In the genomic region with DNA sequence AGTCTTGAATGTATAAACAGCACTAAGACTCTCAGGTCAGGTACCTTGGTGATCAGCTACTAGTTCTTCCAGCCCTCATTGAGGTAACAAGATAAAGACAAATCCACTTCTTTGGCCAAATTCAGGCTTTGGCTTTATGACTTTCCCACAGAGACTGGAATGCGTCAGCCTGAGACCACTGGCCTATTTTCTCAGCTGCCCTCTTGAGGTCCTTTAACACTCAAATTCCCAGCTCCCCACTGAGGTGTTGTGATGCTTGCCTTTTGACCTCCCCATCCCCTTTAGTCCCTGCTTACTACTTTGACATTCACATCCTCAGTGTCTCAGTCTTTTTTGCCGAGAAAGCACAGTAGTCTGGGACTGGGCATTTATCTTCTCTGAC, we compare ENCODE assay signal across 1 cellular context.
TF ChIP-seq lines count a peak whose summit lies in the region.

No MANE protein-coding gene starts in this region.

TF ChIP-seq in HCT116, 20 proteins besides CTCF, POLR2A, EP300 and RAD21 (continued from another document):
- TF ChIP-seq, protein P1, sequence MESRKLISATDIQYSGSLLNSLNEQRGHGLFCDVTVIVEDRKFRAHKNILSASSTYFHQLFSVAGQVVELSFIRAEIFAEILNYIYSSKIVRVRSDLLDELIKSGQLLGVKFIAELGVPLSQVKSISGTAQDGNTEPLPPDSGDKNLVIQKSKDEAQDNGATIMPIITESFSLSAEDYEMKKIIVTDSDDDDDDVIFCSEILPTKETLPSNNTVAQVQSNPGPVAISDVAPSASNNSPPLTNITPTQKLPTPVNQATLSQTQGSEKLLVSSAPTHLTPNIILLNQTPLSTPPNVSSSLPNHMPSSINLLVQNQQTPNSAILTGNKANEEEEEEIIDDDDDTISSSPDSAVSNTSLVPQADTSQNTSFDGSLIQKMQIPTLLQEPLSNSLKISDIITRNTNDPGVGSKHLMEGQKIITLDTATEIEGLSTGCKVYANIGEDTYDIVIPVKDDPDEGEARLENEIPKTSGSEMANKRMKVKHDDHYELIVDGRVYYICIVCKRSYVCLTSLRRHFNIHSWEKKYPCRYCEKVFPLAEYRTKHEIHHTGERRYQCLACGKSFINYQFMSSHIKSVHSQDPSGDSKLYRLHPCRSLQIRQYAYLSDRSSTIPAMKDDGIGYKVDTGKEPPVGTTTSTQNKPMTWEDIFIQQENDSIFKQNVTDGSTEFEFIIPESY (IDR thresholded peaks at IDR 0.05; ENCODE audit: extremely low read depth, insufficient replicate concordance, low read length) = no peak
- TF ChIP-seq ZFX (IDR thresholded peaks at IDR 0.05) = no peak
- no peak for TF ChIP-seq TCF7L2 (IDR thresholded peaks at IDR 0.05; ENCODE audit: borderline replicate concordance, extremely low read depth, insufficient read depth, insufficient read length)
- no peak for TF ChIP-seq JUND (IDR thresholded peaks at IDR 0.05)
- no peak for TF ChIP-seq ELF1 (IDR thresholded peaks at IDR 0.05; ENCODE audit: borderline replicate concordance, low read depth)
- TF ChIP-seq, protein P2, sequence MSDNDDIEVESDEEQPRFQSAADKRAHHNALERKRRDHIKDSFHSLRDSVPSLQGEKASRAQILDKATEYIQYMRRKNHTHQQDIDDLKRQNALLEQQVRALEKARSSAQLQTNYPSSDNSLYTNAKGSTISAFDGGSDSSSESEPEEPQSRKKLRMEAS (IDR thresholded peaks at IDR 0.05) = no peak
- TF ChIP-seq ZNF274 (IDR thresholded peaks at IDR 0.05; ENCODE audit: low read depth, low read length) = no peak
- TF ChIP-seq, protein P3, sequence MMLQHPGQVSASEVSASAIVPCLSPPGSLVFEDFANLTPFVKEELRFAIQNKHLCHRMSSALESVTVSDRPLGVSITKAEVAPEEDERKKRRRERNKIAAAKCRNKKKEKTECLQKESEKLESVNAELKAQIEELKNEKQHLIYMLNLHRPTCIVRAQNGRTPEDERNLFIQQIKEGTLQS (IDR thresholded peaks at IDR 0.05) = no peak
- TF ChIP-seq POLR2AphosphoS5 (IDR thresholded peaks at IDR 0.05; ENCODE audit: low read depth, low read length) = no peak; the same call in 1 of the 2 replicates
- no peak for TF ChIP-seq EGR1 (IDR thresholded peaks at IDR 0.05; ENCODE audit: low read depth)
